In genomic region chr3:117748131-117748530, GRCh38 we compare ENCODE assay signal across 19 cellular contexts.
DNase-seq lines count a peak whose midpoint lies in the region; ATAC-seq, FAIRE-seq and TF ChIP-seq lines count a peak whose summit lies in the region.
"Had no signal": no experiment of that assay in that cellular context is flagged by ENCODE, and none has a peak within 500 bp of the region (broad histone marks: within the 10 kb centered on the region; RNA-seq: fewer than 3 reads in every experiment).

No MANE protein-coding gene starts in this region.

- H3K4me1 ChIP-seq in astrocyte (ENCODE audit: insufficient read depth, low read length) = no peaks in the 10 kb centered on the region
- H3K4me1 ChIP-seq: BLaER1, Caco-2 had no signal

- no peak overlapping the region for H2AFZ ChIP-seq in astrocyte (ENCODE audit: low read depth, low read length)

- no peaks in the 10 kb centered on the region for H3K36me3 Mint-ChIP-seq in astrocyte (ENCODE audit: low read depth, unreplicated experiment)
- H3K36me3 Mint-ChIP-seq: CD4-positive, CD25-positive, alpha-beta regulatory T cell; CD8-positive, alpha-beta T cell had no signal

- TF ChIP-seq CTCF in astrocyte (IDR thresholded peaks at IDR 0.05; ENCODE audit: insufficient read depth, low read depth, low read length) = no peak

- no peak overlapping the region for H3K4me3 Mint-ChIP-seq in astrocyte (ENCODE audit: unreplicated experiment)
- H3K4me3 Mint-ChIP-seq: B cell; CD4-positive, CD25-positive, alpha-beta regulatory T cell; CD8-positive, alpha-beta T cell had no signal

- no peak overlapping the region for H3K27ac Mint-ChIP-seq in astrocyte (ENCODE audit: unreplicated experiment)
- H3K27ac Mint-ChIP-seq: B cell; CD4-positive, CD25-positive, alpha-beta regulatory T cell; CD8-positive, alpha-beta T cell had no signal

- H3K9me3 ChIP-seq in astrocyte (ENCODE audit: insufficient read depth, low read depth, low read length) = no peaks in the 10 kb centered on the region
- H3K9me3 ChIP-seq: Caco-2 had no signal

- no peak overlapping the region for H3K9ac ChIP-seq in astrocyte (ENCODE audit: low read length)
- H3K9ac ChIP-seq: BLaER1 had no signal

- no peaks in the 10 kb centered on the region for H3K79me2 ChIP-seq in astrocyte (ENCODE audit: insufficient read depth, low read length)

- no peaks in the 10 kb centered on the region for H3K36me3 ChIP-seq in astrocyte (ENCODE audit: insufficient read depth, low read length)
- H3K36me3 ChIP-seq: BLaER1 had no signal

- no peaks in the 10 kb centered on the region for H4K20me1 ChIP-seq in astrocyte (ENCODE audit: insufficient read depth, low read length)
- H4K20me1 ChIP-seq: BLaER1 had no signal

- no peaks in the 10 kb centered on the region for H3K9me3 Mint-ChIP-seq in astrocyte (ENCODE audit: unreplicated experiment)

- DNase-seq in EL (peak; percentile 32), astrocyte (ENCODE audit: low read depth) (peak; percentile 47), iris pigment epithelial cell (ENCODE audit: low read depth) (peak; percentile 15), hippocampal formation (lab: John Stamatoyannopoulos, UW) (no peak)
- DNase-seq in activated CD4-positive, CD25-positive, alpha-beta regulatory T cell (lab: John Stamatoyannopoulos, UW) = no peak
- DNase-seq: Caco-2; CD4-positive, CD25-positive, alpha-beta regulatory T cell; CD8-positive, alpha-beta T cell; DMS153; DND-41; GF-D8; H7; HCEC 1CT had no signal

- H3K4me3 ChIP-seq in astrocyte (ENCODE audit: insufficient read depth, low read depth, low read length) = no peak overlapping the region
- H3K4me3 ChIP-seq: BLaER1 had no signal

- peaks cover 8% of the 10 kb centered on the region for H3K4me1 Mint-ChIP-seq in astrocyte (ENCODE audit: low read depth, unreplicated experiment)
- H3K4me1 Mint-ChIP-seq: B cell; CD4-positive, CD25-positive, alpha-beta regulatory T cell had no signal

- H3K27ac ChIP-seq in astrocyte (ENCODE audit: low read depth, low read length) = no peak overlapping the region
- H3K27ac ChIP-seq: BLaER1, C4-2B had no signal

- ATAC-seq in HG02840 (IDR thresholded peaks at IDR 0.05; ENCODE audit: low FRiP score, unreplicated experiment) = no peak
- ATAC-seq: CD8-positive, alpha-beta T cell had no signal

- no peaks in the 10 kb centered on the region for H3K27me3 ChIP-seq in astrocyte (ENCODE audit: insufficient read depth, low read length)
- H3K27me3 ChIP-seq: BLaER1 had no signal

- FAIRE-seq in astrocyte (lab: Jason Lieb, UNC) = no peak
- FAIRE-seq: GM12892, H1 had no signal

- H3K4me2 ChIP-seq in astrocyte (ENCODE audit: low read length) = no peak overlapping the region
- H3K4me2 ChIP-seq: BLaER1 had no signal

- no peaks in the 10 kb centered on the region for H3K27me3 Mint-ChIP-seq in astrocyte (ENCODE audit: low read depth, unreplicated experiment)
- H3K27me3 Mint-ChIP-seq: B cell; CD4-positive, CD25-positive, alpha-beta regulatory T cell had no signal

Comparison
In these comparisons a context has a peak if more than half of its experiments do, and no peak if none do; other contexts are left out.
1. DNase-seq: peak in EL (single experiment), astrocyte (single experiment) and iris pigment epithelial cell (single experiment); none in activated CD4-positive, CD25-positive, alpha-beta regulatory T cell (0 of 4) and hippocampal formation (0 of 2).